In genomic region chr1:3518256-3518655, GRCh38 we compare ENCODE assay signal across 9 cellular contexts.
DNase-seq lines count a peak whose midpoint lies in the region; ATAC-seq and TF ChIP-seq lines count a peak whose summit lies in the region.
"Had no signal": no experiment of that assay in that cellular context is flagged by ENCODE, and none has a peak within 500 bp of the region (broad histone marks: within the 10 kb centered on the region; RNA-seq: fewer than 3 reads in every experiment).

No MANE protein-coding gene starts in this region.

- TF ChIP-seq CTCF in Caco-2 (IDR thresholded peaks at IDR 0.05; ENCODE audit: insufficient read depth in 1 of 2, low read depth in 1 of 2, low read length in 1 of 2, severe bottlenecking in 1 of 2, unreplicated experiment in 1 of 2) (peak; percentile 50 to 72), RWPE1 (conservative IDR thresholded peaks at IDR 0.05; ENCODE audit: low read depth) (peak; percentile 70), coronary artery (IDR thresholded peaks at IDR 0.05) (peak; percentile 60), retinal pigment epithelial cell (conservative IDR thresholded peaks at IDR 0.05; ENCODE audit: low read depth, low read length) (peak; percentile 77)

- no peaks in the 10 kb centered on the region for H3K4me1 ChIP-seq in Caco-2

- no peaks in the 10 kb centered on the region for H3K9me3 ChIP-seq in Caco-2

- no peaks in the 10 kb centered on the region for H3K36me3 ChIP-seq in Caco-2 (ENCODE audit: control insufficient read depth, insufficient read depth, low read length)

- H3K4me3 ChIP-seq in Caco-2 (ENCODE audit: low read depth, low read length) (no peak overlapping the region), coronary artery (no peak overlapping the region), retinal pigment epithelial cell (ENCODE audit: low read length) (no peak overlapping the region)

- H3K27me3 Mint-ChIP-seq in Caco-2 (ENCODE audit: insufficient read depth, unreplicated experiment), result no peaks in the 10 kb centered on the region
- no peaks in the 10 kb centered on the region for H3K27me3 Mint-ChIP-seq in activated T-helper 17 cell treated with anti-CD3 and anti-CD28 coated beads, Interleukin-2, amount 50 U/mL, for 72 hours

- H3K27me3 ChIP-seq in Caco-2 (replicated peaks; ENCODE audit: control insufficient read depth, insufficient read depth, low read length), result no peaks in the 10 kb centered on the region

- H3K27ac Mint-ChIP-seq in Caco-2 (ENCODE audit: unreplicated experiment), result no peak overlapping the region
- H3K27ac Mint-ChIP-seq in activated T-helper 17 cell treated with anti-CD3 and anti-CD28 coated beads, Interleukin-2, amount 50 U/mL, for 72 hours, result no peak overlapping the region

- POLR2A ChIA-PET in Caco-2 (lab: Charles Lee) (no interaction called here), RWPE1 (lab: Yijun Ruan, JAX; ENCODE audit: low non-redundant PET) (no interaction called here)

- no peaks in the 10 kb centered on the region for H3K4me1 Mint-ChIP-seq in Caco-2 (ENCODE audit: low read depth, unreplicated experiment)
- H3K4me1 Mint-ChIP-seq in activated T-helper 17 cell treated with anti-CD3 and anti-CD28 coated beads, Interleukin-2, amount 50 U/mL, for 72 hours, result no peaks in the 10 kb centered on the region

- DNase-seq in Caco-2, result no peak
- DNase-seq in RWPE1 (ENCODE audit: low spot score), result no peak
- DNase-seq in coronary artery (ENCODE audit: low spot score), result no peak
- no peak for DNase-seq in retinal pigment epithelial cell (ENCODE audit: low read depth)
- no peak for DNase-seq in HPDE6-E6E7 (ENCODE audit: extremely low spot score)
- DNase-seq: NCI-H2029 had no signal

- BruUV-seq in Caco-2 (replicated peaks; lab: Mats Ljungman, UMichigan), result no TSS peak

- no peak for ATAC-seq in activated T-helper 17 cell treated with anti-CD3 and anti-CD28 coated beads, Interleukin-2, amount 50 U/mL, for 72 hours (replicated peaks)
- ATAC-seq in GM21528 (IDR thresholded peaks at IDR 0.05; ENCODE audit: low FRiP score, unreplicated experiment) (no peak), GM19455 (IDR thresholded peaks at IDR 0.05; ENCODE audit: unreplicated experiment) (no peak)

- no peak overlapping the region; the same call in 1 of the 2 replicates for H3K27ac ChIP-seq in RWPE1
- H3K27ac ChIP-seq in coronary artery, result no peak overlapping the region

- no peaks in the 10 kb centered on the region for H3K36me3 Mint-ChIP-seq in Caco-2 (ENCODE audit: insufficient read depth, unreplicated experiment)
- no peaks in the 10 kb centered on the region for H3K36me3 Mint-ChIP-seq in activated T-helper 17 cell treated with anti-CD3 and anti-CD28 coated beads, Interleukin-2, amount 50 U/mL, for 72 hours (ENCODE audit: low read depth)

- H3K4me3 Mint-ChIP-seq in Caco-2 (ENCODE audit: unreplicated experiment), result no peak overlapping the region
- no peak overlapping the region for H3K4me3 Mint-ChIP-seq in activated T-helper 17 cell treated with anti-CD3 and anti-CD28 coated beads, Interleukin-2, amount 50 U/mL, for 72 hours

- H3K9me3 Mint-ChIP-seq in Caco-2 (ENCODE audit: unreplicated experiment), result no peaks in the 10 kb centered on the region
- H3K9me3 Mint-ChIP-seq in activated T-helper 17 cell treated with anti-CD3 and anti-CD28 coated beads, Interleukin-2, amount 50 U/mL, for 72 hours, result no peaks in the 10 kb centered on the region

- intact Hi-C loops in Caco-2 (cut with micrococcal nuclease; ENCODE audit: unreplicated experiment), result no loop called here

- CTCF ChIA-PET in Caco-2 (lab: Charles Lee), result no interaction called here
- CTCF ChIA-PET in RWPE1 (lab: Yijun Ruan, JAX), result interaction anchor here (0.7 to 1.2 kb wide), 10 partner anchors 10 to 103 kb away, joined by 3 to 6 read pairs (median 4); no protein-coding TSS in a partner anchor
